1 cellular context compared by ENCODE assay signal in the genomic region with DNA sequence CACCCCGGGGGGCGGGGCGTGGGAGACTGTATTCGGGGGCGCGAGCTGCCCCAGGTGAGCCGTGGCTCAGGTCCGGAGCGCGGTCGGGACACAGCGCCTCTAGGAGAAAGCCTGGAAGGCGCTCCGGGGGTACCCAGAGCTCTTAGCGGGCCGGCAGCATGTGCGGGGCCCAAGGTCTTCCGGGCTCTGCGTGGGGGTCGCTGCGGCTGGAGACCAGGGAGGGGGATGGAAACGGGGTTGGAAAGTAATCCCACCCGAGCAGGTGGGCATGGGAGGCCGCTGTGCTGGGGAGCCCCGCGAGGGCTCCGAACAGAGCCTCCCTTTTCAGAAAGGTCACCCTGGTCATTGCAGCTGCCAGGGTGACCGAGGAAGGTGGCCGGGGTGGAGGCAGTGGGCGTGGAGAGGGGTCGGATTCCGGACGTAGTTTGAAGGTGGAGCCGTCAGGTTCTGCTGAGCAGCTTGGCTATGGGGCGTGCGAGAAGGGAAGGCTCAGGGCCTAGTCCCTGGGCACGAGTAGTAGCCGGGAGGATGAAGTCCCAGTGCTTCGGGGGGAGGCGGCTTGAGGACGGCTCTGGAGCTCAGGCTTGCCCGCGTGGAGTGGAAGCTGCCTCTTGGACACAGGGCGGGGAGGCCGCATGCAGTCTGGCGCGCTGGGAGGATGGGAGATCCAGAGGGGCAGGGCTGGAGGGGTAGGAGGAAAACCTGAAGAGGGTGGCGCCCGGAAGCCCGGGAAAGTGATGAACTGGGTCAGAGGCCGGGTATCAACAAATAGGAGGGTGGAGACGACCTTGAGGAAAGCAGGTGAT.
TF ChIP-seq lines count a peak whose summit lies in the region.

A gene (plus strand): TSS at position 31 of the 806 bp plus-strand sequence. CDS start 9,510 bp downstream, outside the sequence.

TF ChIP-seq in HEK293, 187 proteins besides CTCF, POLR2A, EP300 and RAD21 (continued from another document):
- no peak for TF ChIP-seq ZNF140 (tag by site-specific recombination; IDR thresholded peaks at IDR 0.05)
- no peak for TF ChIP-seq ZNF211 (tag by site-specific recombination; IDR thresholded peaks at IDR 0.05; ENCODE audit: low read depth)
- TF ChIP-seq, protein P1, sequence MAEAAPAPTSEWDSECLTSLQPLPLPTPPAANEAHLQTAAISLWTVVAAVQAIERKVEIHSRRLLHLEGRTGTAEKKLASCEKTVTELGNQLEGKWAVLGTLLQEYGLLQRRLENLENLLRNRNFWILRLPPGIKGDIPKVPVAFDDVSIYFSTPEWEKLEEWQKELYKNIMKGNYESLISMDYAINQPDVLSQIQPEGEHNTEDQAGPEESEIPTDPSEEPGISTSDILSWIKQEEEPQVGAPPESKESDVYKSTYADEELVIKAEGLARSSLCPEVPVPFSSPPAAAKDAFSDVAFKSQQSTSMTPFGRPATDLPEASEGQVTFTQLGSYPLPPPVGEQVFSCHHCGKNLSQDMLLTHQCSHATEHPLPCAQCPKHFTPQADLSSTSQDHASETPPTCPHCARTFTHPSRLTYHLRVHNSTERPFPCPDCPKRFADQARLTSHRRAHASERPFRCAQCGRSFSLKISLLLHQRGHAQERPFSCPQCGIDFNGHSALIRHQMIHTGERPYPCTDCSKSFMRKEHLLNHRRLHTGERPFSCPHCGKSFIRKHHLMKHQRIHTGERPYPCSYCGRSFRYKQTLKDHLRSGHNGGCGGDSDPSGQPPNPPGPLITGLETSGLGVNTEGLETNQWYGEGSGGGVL (tag by site-specific recombination; IDR thresholded peaks at IDR 0.05): peak; percentile 80
- peak; percentile 85 for TF ChIP-seq ZNF223 (tag by site-specific recombination; IDR thresholded peaks at IDR 0.05)
- TF ChIP-seq, protein P2, sequence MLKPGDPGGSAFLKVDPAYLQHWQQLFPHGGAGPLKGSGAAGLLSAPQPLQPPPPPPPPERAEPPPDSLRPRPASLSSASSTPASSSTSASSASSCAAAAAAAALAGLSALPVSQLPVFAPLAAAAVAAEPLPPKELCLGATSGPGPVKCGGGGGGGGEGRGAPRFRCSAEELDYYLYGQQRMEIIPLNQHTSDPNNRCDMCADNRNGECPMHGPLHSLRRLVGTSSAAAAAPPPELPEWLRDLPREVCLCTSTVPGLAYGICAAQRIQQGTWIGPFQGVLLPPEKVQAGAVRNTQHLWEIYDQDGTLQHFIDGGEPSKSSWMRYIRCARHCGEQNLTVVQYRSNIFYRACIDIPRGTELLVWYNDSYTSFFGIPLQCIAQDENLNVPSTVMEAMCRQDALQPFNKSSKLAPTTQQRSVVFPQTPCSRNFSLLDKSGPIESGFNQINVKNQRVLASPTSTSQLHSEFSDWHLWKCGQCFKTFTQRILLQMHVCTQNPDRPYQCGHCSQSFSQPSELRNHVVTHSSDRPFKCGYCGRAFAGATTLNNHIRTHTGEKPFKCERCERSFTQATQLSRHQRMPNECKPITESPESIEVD (tag by site-specific recombination; IDR thresholded peaks at IDR 0.05): no peak
